In the genomic region with DNA sequence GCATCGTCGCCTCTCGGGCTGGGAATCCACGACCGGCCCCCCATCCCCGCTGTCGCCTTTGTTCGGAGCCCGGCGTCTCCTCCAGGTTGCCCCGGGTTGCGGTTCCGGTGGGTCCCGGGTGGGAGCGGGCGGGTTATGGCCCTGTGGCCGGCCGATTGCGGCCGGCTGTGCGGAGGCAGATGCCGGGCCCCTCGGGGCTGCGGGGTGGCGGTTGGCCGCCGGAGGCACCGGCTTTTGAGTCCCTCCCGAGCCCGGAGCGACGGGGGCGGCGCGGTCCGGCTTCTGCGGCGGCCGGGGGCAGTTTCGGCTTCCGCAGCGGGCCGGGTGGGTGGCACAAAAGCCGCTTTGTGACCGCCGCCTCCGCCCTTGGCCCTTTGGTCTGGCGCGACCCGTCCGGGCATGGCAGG, we compare ENCODE assay signal across 8 cellular contexts. TPM values are rescaled to one million over a fixed set of nuclear protein-coding genes. Genes with fewer than 3 reads are reported as not detected.
A peak's percentile ranks its signal among the peaks of the same experiment; 100 is the strongest.
DNase-seq lines count a peak whose midpoint lies in the region; ATAC-seq and TF ChIP-seq lines count a peak whose summit lies in the region.

No MANE protein-coding gene starts in this region.

- H3K36me3 ChIP-seq in HEK293 (ENCODE audit: control insufficient read depth in 2 of 2, insufficient read depth in 1 of 2, low read length in 2 of 2) (peaks cover 15 to 22% of the 10 kb centered on the region in 2 experiments), gastroesophageal sphincter (peaks cover 0 to 14% of the 10 kb centered on the region in 2 donors), psoas muscle (ENCODE audit: insufficient read depth in 1 of 2, low read depth in 1 of 2) (peaks cover 2 to 16% of the 10 kb centered on the region in 2 donors)

- TF ChIP-seq CTCF in GM10266 (IDR thresholded peaks at IDR 0.05; ENCODE audit: control insufficient read depth, insufficient read depth, low read depth, missing control alignments), result no peak
- TF ChIP-seq CTCF in HEK293 (tag by site-specific recombination; IDR thresholded peaks at IDR 0.05), result no peak
- TF ChIP-seq CTCF in WI38 (IDR thresholded peaks at IDR 0.05; ENCODE audit: low read depth, low read length), result no peak
- peak in 1 of 4 experiments; percentile 4 for TF ChIP-seq CTCF in gastroesophageal sphincter (IDR thresholded peaks at IDR 0.05)
- TF ChIP-seq CTCF in psoas muscle (IDR thresholded peaks at IDR 0.05), result no peak

- DNase-seq in GM10266 (ENCODE audit: extremely low spot score), result peak; percentile 34
- no peak for DNase-seq in psoas muscle
- no peak for DNase-seq in NCI-H1694 treated with DMSO at 0.1 percent for 48 hours (lab: John Stamatoyannopoulos, UW)
- no peak for DNase-seq in occipital lobe (lab: John Stamatoyannopoulos, UW)

- H3K4me1 ChIP-seq in HEK293 (ENCODE audit: control insufficient read depth, insufficient read depth, low read length) (peaks cover 17% of the 10 kb centered on the region; the same call in 1 of the 2 replicates), gastroesophageal sphincter (peaks cover 0 to 36% (median 4%) of the 10 kb centered on the region in 3 donors), psoas muscle (peaks cover 23% of the 10 kb centered on the region)

- intact Hi-C loops in psoas muscle (cut with DNase I), result loop anchor here (5.0 to 10.0 kb wide), 5 partner anchors 65 to 220 kb away; a partner anchor contains a TSS

- H3K4me3 ChIP-seq in HEK293 (ENCODE audit: low read depth, low read length) (peak overlapping the region; percentile 96), WI38 (ENCODE audit: low read depth, low read length) (peak overlapping the region; percentile 83), gastroesophageal sphincter (peak overlapping the region; percentile 82 to 85), psoas muscle (peak overlapping the region; percentile 95)

- H3K27me3 ChIP-seq in gastroesophageal sphincter (no peaks in the 10 kb centered on the region), psoas muscle (ENCODE audit: insufficient read depth in 3 of 3, low read length in 2 of 3) (no peaks in the 10 kb centered on the region)

- peak overlapping the region; percentile 96 for H3K27ac ChIP-seq in HEK293 (ENCODE audit: extremely low read depth, low read depth, low read length)
- peak overlapping the region; percentile 97 to 100 (median 99) for H3K27ac ChIP-seq in gastroesophageal sphincter
- peak overlapping the region; percentile 99 for H3K27ac ChIP-seq in psoas muscle

- TF ChIP-seq EP300 in gastroesophageal sphincter (IDR thresholded peaks at IDR 0.05), result no peak

- H3K9me3 ChIP-seq in HEK293 (ENCODE audit: control insufficient read depth, insufficient read depth, low read depth, low read length) (no peaks in the 10 kb centered on the region), gastroesophageal sphincter (no peaks in the 10 kb centered on the region), psoas muscle (no peaks in the 10 kb centered on the region)

- CTCF ChIA-PET in HEK293 (lab: Yijun Ruan, JAX), result interaction anchor here (1.0 to 2.5 kb wide), 5 partner anchors 11 to 220 kb away, joined by 5 to 24 read pairs (median 9); no protein-coding TSS in a partner anchor

- POLR2A ChIA-PET in HEK293 (lab: Yijun Ruan, JAX), result interaction anchor here (1.7 to 2.0 kb wide), 3 partner anchors 10 to 63 kb away, joined by 7 to 13 read pairs (median 13); a partner anchor contains a TSS

- no CpG with 5 or more reads among the region's 51 CpGs for WGBS in gastroesophageal sphincter (ENCODE audit: low coverage in 1 of 2), 2 donors
- WGBS in psoas muscle, 3 donors, result 0 to 1% (median 0%) methylated on average over 44 to 51 of the region's 51 CpGs

- ATAC-seq in gastroesophageal sphincter, result peak; percentile 10
- ATAC-seq in psoas muscle, result peak; percentile 11 to 28 (median 14)
- ATAC-seq in HG02981 (IDR thresholded peaks at IDR 0.05; ENCODE audit: unreplicated experiment), result no peak

- TF ChIP-seq POLR2A in gastroesophageal sphincter (IDR thresholded peaks at IDR 0.05), result no peak

TF ChIP-seq in HEK293, 187 proteins besides CTCF, POLR2A, EP300 and RAD21:
- TF ChIP-seq ZSCAN30 (tag by site-specific recombination; IDR thresholded peaks at IDR 0.05), result no peak
- TF ChIP-seq EGR2 (tag by site-specific recombination; IDR thresholded peaks at IDR 0.05; ENCODE audit: low read depth), result peak; percentile 41; the same call in 1 of the 2 replicates
- no peak for TF ChIP-seq ZNF169 (tag by site-specific recombination; IDR thresholded peaks at IDR 0.05)
- no peak for TF ChIP-seq IKZF3 (tag by site-specific recombination; IDR thresholded peaks at IDR 0.05)
- TF ChIP-seq, protein P1, sequence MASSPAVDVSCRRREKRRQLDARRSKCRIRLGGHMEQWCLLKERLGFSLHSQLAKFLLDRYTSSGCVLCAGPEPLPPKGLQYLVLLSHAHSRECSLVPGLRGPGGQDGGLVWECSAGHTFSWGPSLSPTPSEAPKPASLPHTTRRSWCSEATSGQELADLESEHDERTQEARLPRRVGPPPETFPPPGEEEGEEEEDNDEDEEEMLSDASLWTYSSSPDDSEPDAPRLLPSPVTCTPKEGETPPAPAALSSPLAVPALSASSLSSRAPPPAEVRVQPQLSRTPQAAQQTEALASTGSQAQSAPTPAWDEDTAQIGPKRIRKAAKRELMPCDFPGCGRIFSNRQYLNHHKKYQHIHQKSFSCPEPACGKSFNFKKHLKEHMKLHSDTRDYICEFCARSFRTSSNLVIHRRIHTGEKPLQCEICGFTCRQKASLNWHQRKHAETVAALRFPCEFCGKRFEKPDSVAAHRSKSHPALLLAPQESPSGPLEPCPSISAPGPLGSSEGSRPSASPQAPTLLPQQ (tag by site-specific recombination; IDR thresholded peaks at IDR 0.05), result peak; percentile 8; the same call in 1 of the 2 replicates
- TF ChIP-seq TRIM28 (IDR thresholded peaks at IDR 0.05; ENCODE audit: borderline replicate concordance, low read length), result no peak

RNA-seq across cellular contexts. Expression of a gene that starts 0.5 kb away (rescaled TPM):
- total RNA-seq in gastroesophageal sphincter, result 10 to 100 TPM; 27.7 to 54.5 (median 39.7) TPM
- 100 to 1,000 TPM; 153 to 202 (median 184) TPM for total RNA-seq in psoas muscle
- polyA plus RNA-seq in psoas muscle, result 100 to 1,000 TPM; 113 to 159 (median 151) TPM
- total RNA-seq in occipital lobe, result 83.0 TPM
